In genomic region chr20:869606-870005, GRCh38 we compare ENCODE assay signal across 1 cellular context.
TF ChIP-seq lines count a peak whose summit lies in the region.

No MANE protein-coding gene starts in this region.

TF ChIP-seq in IMR-90, 13 proteins besides CTCF, POLR2A, EP300 and RAD21:
- TF ChIP-seq FOS (IDR thresholded peaks at IDR 0.05; ENCODE audit: low read depth, low read length) = no peak
- no peak for TF ChIP-seq RCOR1 (IDR thresholded peaks at IDR 0.05; ENCODE audit: insufficient replicate concordance, low read length)
- TF ChIP-seq, protein P1, sequence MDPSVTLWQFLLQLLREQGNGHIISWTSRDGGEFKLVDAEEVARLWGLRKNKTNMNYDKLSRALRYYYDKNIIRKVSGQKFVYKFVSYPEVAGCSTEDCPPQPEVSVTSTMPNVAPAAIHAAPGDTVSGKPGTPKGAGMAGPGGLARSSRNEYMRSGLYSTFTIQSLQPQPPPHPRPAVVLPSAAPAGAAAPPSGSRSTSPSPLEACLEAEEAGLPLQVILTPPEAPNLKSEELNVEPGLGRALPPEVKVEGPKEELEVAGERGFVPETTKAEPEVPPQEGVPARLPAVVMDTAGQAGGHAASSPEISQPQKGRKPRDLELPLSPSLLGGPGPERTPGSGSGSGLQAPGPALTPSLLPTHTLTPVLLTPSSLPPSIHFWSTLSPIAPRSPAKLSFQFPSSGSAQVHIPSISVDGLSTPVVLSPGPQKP (IDR thresholded peaks at IDR 0.05; ENCODE audit: borderline replicate concordance, low read depth, low read length) = no peak
- TF ChIP-seq SMC3 (IDR thresholded peaks at IDR 0.05; ENCODE audit: low read depth, low read length) = no peak
- TF ChIP-seq NFE2L2 (IDR thresholded peaks at IDR 0.05; ENCODE audit: low read depth, low read length) = no peak
- TF ChIP-seq BHLHE40 (IDR thresholded peaks at IDR 0.05; ENCODE audit: low read depth, low read length) = no peak
- TF ChIP-seq, protein P2, sequence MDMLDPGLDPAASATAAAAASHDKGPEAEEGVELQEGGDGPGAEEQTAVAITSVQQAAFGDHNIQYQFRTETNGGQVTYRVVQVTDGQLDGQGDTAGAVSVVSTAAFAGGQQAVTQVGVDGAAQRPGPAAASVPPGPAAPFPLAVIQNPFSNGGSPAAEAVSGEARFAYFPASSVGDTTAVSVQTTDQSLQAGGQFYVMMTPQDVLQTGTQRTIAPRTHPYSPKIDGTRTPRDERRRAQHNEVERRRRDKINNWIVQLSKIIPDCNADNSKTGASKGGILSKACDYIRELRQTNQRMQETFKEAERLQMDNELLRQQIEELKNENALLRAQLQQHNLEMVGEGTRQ (IDR thresholded peaks at IDR 0.05; ENCODE audit: low read depth, low read length) = no peak
- TF ChIP-seq CHD1 (IDR thresholded peaks at IDR 0.05; ENCODE audit: low read depth, low read length) = no peak
